In genomic region chr1:51518033-51518729, GRCh38 we compare ENCODE assay signal across 1 cellular context.
TF ChIP-seq lines count a peak whose summit lies in the region.

No MANE protein-coding gene starts in this region.

TF ChIP-seq in HepG2, 621 proteins besides CTCF, POLR2A, EP300 and RAD21 (continued from another document and continues in another):
- TF ChIP-seq STAT6 (CRISPR knock-in tag; IDR thresholded peaks at IDR 0.05; ENCODE audit: borderline replicate concordance) (no peak), ZBTB40 (IDR thresholded peaks at IDR 0.05) (no peak), ZBTB40 (CRISPR knock-in tag; IDR thresholded peaks at IDR 0.05) (peak; percentile 36; the same call in 1 of the 2 replicates), ZBTB26 (CRISPR knock-in tag; IDR thresholded peaks at IDR 0.05; ENCODE audit: borderline replicate concordance) (no peak), BRCA1 (CRISPR knock-in tag; IDR thresholded peaks at IDR 0.05) (no peak), CEBPG (CRISPR knock-in tag; IDR thresholded peaks at IDR 0.05) (no peak), ZNF138 (CRISPR knock-in tag; IDR thresholded peaks at IDR 0.05; ENCODE audit: low read depth) (no peak), NFRKB (IDR thresholded peaks at IDR 0.05) (no peak), ZNF670 (CRISPR knock-in tag; IDR thresholded peaks at IDR 0.05; ENCODE audit: borderline replicate concordance) (no peak), AKAP8 (CRISPR knock-in tag; IDR thresholded peaks at IDR 0.05) (no peak), FOSL1 (CRISPR knock-in tag; IDR thresholded peaks at IDR 0.05; ENCODE audit: borderline replicate concordance) (no peak), ZFP41 (CRISPR knock-in tag; IDR thresholded peaks at IDR 0.05; ENCODE audit: borderline replicate concordance) (no peak), RCOR2 (CRISPR knock-in tag; IDR thresholded peaks at IDR 0.05) (no peak), RELA (CRISPR knock-in tag; IDR thresholded peaks at IDR 0.05) (no peak), CREBL2 (CRISPR knock-in tag; IDR thresholded peaks at IDR 0.05; ENCODE audit: borderline replicate concordance) (no peak), ZNF768 (CRISPR knock-in tag; IDR thresholded peaks at IDR 0.05) (no peak), FOXJ3 (CRISPR knock-in tag; IDR thresholded peaks at IDR 0.05; ENCODE audit: borderline replicate concordance) (no peak), ZNF841 (CRISPR knock-in tag; IDR thresholded peaks at IDR 0.05; ENCODE audit: borderline replicate concordance) (no peak), ZBTB7B (CRISPR knock-in tag; IDR thresholded peaks at IDR 0.05) (0 out of 2 replicates have a peak, but pooled peaks have one; percentile 25), GPN1 (CRISPR knock-in tag; IDR thresholded peaks at IDR 0.05; ENCODE audit: borderline replicate concordance) (no peak), ZNF3 (CRISPR knock-in tag; IDR thresholded peaks at IDR 0.05) (no peak)
- TF ChIP-seq, protein P1, sequence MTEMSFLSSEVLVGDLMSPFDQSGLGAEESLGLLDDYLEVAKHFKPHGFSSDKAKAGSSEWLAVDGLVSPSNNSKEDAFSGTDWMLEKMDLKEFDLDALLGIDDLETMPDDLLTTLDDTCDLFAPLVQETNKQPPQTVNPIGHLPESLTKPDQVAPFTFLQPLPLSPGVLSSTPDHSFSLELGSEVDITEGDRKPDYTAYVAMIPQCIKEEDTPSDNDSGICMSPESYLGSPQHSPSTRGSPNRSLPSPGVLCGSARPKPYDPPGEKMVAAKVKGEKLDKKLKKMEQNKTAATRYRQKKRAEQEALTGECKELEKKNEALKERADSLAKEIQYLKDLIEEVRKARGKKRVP (CRISPR knock-in tag; IDR thresholded peaks at IDR 0.05), result no peak
- TF ChIP-seq, protein P2, sequence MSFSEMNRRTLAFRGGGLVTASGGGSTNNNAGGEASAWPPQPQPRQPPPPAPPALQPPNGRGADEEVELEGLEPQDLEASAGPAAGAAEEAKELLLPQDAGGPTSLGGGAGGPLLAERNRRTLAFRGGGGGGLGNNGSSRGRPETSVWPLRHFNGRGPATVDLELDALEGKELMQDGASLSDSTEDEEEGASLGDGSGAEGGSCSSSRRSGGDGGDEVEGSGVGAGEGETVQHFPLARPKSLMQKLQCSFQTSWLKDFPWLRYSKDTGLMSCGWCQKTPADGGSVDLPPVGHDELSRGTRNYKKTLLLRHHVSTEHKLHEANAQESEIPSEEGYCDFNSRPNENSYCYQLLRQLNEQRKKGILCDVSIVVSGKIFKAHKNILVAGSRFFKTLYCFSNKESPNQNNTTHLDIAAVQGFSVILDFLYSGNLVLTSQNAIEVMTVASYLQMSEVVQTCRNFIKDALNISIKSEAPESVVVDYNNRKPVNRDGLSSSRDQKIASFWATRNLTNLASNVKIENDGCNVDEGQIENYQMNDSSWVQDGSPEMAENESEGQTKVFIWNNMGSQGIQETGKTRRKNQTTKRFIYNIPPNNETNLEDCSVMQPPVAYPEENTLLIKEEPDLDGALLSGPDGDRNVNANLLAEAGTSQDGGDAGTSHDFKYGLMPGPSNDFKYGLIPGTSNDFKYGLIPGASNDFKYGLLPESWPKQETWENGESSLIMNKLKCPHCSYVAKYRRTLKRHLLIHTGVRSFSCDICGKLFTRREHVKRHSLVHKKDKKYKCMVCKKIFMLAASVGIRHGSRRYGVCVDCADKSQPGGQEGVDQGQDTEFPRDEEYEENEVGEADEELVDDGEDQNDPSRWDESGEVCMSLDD (CRISPR knock-in tag; IDR thresholded peaks at IDR 0.05; ENCODE audit: borderline replicate concordance), result no peak
- TF ChIP-seq, protein P3, sequence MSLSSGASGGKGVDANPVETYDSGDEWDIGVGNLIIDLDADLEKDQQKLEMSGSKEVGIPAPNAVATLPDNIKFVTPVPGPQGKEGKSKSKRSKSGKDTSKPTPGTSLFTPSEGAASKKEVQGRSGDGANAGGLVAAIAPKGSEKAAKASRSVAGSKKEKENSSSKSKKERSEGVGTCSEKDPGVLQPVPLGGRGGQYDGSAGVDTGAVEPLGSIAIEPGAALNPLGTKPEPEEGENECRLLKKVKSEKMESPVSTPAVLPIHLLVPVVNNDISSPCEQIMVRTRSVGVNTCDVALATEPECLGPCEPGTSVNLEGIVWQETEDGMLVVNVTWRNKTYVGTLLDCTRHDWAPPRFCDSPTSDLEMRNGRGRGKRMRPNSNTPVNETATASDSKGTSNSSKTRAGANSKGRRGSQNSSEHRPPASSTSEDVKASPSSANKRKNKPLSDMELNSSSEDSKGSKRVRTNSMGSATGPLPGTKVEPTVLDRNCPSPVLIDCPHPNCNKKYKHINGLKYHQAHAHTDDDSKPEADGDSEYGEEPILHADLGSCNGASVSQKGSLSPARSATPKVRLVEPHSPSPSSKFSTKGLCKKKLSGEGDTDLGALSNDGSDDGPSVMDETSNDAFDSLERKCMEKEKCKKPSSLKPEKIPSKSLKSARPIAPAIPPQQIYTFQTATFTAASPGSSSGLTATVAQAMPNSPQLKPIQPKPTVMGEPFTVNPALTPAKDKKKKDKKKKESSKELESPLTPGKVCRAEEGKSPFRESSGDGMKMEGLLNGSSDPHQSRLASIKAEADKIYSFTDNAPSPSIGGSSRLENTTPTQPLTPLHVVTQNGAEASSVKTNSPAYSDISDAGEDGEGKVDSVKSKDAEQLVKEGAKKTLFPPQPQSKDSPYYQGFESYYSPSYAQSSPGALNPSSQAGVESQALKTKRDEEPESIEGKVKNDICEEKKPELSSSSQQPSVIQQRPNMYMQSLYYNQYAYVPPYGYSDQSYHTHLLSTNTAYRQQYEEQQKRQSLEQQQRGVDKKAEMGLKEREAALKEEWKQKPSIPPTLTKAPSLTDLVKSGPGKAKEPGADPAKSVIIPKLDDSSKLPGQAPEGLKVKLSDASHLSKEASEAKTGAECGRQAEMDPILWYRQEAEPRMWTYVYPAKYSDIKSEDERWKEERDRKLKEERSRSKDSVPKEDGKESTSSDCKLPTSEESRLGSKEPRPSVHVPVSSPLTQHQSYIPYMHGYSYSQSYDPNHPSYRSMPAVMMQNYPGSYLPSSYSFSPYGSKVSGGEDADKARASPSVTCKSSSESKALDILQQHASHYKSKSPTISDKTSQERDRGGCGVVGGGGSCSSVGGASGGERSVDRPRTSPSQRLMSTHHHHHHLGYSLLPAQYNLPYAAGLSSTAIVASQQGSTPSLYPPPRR (CRISPR knock-in tag; IDR thresholded peaks at IDR 0.05; ENCODE audit: borderline replicate concordance), result no peak
- TF ChIP-seq, protein P4, sequence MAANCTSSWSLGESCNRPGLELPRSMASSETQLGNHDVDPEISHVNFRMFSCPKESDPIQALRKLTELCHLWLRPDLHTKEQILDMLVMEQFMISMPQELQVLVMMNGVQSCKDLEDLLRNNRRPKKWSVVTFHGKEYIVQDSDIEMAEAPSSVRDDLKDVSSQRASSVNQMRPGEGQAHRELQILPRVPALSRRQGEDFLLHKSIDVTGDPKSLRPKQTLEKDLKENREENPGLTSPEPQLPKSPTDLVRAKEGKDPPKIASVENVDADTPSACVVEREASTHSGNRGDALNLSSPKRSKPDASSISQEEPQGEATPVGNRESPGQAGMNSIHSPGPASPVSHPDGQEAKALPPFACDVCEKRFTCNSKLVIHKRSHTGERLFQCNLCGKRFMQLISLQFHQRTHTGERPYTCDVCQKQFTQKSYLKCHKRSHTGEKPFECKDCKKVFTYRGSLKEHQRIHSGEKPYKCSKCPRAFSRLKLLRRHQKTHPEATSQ (CRISPR knock-in tag; IDR thresholded peaks at IDR 0.05; ENCODE audit: borderline replicate concordance), result no peak
- TF ChIP-seq, protein P5, sequence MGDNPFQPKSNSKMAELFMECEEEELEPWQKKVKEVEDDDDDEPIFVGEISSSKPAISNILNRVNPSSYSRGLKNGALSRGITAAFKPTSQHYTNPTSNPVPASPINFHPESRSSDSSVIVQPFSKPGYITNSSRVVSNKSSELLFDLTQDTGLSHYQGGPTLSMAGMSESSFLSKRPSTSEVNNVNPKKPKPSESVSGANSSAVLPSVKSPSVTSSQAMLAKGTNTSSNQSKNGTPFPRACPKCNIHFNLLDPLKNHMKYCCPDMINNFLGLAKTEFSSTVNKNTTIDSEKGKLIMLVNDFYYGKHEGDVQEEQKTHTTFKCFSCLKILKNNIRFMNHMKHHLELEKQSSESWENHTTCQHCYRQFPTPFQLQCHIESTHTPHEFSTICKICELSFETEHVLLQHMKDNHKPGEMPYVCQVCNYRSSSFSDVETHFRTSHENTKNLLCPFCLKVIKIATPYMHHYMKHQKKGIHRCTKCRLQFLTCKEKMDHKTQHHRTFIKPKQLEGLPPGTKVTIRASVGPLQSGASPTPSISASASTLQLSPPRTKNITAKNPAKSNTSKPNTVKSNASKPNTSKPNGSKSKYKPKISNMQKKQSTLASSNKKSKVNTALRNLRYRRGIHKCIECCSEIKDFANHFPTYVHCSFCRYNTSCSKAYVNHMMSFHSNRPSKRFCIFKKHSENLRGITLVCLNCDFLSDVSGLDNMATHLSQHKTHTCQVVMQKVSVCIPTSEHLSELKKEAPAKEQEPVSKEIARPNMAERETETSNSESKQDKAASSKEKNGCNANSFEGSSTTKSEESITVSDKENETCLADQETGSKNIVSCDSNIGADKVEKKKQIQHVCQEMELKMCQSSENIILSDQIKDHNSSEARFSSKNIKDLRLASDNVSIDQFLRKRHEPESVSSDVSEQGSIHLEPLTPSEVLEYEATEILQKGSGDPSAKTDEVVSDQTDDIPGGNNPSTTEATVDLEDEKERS (CRISPR knock-in tag; IDR thresholded peaks at IDR 0.05), result peak; percentile 56; the same call in 1 of the 2 replicates
